1 cellular context compared by ENCODE assay signal in the genomic region with DNA sequence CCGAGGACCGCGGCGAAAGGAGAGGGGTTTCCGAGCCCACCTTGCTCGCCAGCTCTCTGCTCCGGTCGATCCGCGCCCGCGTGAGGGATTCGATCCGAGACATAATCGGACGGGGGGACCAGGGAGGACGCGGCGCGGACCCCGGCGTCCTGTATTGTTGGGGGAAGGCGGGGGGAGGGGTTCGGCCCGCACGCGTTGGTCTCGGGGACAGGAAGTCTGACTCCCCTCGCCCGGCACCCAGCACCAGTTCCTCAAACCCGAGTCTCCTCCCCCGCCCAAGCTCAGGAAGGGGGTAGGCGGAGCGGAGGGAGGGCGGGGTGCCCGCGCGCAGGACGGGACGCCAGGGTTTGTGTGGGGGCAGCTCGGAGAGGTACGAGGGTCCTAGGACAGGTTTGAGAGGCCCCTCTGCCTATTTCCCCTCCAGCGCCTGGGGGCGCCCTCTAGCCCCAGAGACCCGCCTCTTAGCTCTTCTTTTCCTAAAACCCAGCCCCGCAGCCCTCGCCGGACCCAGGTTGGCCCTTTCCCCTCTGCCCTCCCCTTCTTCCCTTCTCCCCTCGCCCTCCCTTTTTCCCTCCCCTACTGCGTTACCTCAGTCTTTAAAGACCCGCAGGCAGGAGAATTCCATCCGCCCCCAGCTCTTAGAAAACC.
TF ChIP-seq lines count a peak whose summit lies in the region.

A gene (minus strand): TSS at position 223 of the 648 bp plus-strand sequence. CDS start 120 bp downstream, at position 103.

TF ChIP-seq in HepG2, 621 proteins besides CTCF, POLR2A, EP300 and RAD21 (continued from another document and continues in another):
- TF ChIP-seq, protein P1, sequence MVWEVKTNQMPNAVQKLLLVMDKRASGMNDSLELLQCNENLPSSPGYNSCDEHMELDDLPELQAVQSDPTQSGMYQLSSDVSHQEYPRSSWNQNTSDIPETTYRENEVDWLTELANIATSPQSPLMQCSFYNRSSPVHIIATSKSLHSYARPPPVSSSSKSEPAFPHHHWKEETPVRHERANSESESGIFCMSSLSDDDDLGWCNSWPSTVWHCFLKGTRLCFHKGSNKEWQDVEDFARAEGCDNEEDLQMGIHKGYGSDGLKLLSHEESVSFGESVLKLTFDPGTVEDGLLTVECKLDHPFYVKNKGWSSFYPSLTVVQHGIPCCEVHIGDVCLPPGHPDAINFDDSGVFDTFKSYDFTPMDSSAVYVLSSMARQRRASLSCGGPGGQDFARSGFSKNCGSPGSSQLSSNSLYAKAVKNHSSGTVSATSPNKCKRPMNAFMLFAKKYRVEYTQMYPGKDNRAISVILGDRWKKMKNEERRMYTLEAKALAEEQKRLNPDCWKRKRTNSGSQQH (CRISPR knock-in tag; IDR thresholded peaks at IDR 0.05; ENCODE audit: low read depth), result peak; percentile 65; the same call in 1 of the 2 replicates
- TF ChIP-seq, protein P2, sequence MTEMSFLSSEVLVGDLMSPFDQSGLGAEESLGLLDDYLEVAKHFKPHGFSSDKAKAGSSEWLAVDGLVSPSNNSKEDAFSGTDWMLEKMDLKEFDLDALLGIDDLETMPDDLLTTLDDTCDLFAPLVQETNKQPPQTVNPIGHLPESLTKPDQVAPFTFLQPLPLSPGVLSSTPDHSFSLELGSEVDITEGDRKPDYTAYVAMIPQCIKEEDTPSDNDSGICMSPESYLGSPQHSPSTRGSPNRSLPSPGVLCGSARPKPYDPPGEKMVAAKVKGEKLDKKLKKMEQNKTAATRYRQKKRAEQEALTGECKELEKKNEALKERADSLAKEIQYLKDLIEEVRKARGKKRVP (CRISPR knock-in tag; IDR thresholded peaks at IDR 0.05), result no peak
- TF ChIP-seq ZSCAN31 (CRISPR knock-in tag; IDR thresholded peaks at IDR 0.05; ENCODE audit: low read depth) (0 out of 2 replicates have a peak, but pooled peaks have one; percentile 63), POLR2AphosphoS5 (IDR thresholded peaks at IDR 0.05; ENCODE audit: low read depth, low read length) (no peak; the same call in 1 of the 2 replicates), KDM2A (CRISPR knock-in tag; IDR thresholded peaks at IDR 0.05; ENCODE audit: borderline replicate concordance, low read depth) (peak; percentile 28; the same call in 1 of the 2 replicates), MLLT10 (CRISPR knock-in tag; IDR thresholded peaks at IDR 0.05) (no peak), RARG (CRISPR knock-in tag; IDR thresholded peaks at IDR 0.05; ENCODE audit: low read depth) (no peak), SP1 (IDR thresholded peaks at IDR 0.05) (no peak), SP1 (CRISPR knock-in tag; IDR thresholded peaks at IDR 0.05) (no peak), ZC3H13 (CRISPR knock-in tag; IDR thresholded peaks at IDR 0.05) (no peak), MAFG (CRISPR knock-in tag; IDR thresholded peaks at IDR 0.05) (no peak), ZNF24 (IDR thresholded peaks at IDR 0.05) (no peak), CHCHD3 (CRISPR knock-in tag; IDR thresholded peaks at IDR 0.05) (no peak), CEBPB (IDR thresholded peaks at IDR 0.05; ENCODE audit: borderline replicate concordance, low read depth, low read length) (no peak), ZNF616 (CRISPR knock-in tag; IDR thresholded peaks at IDR 0.05; ENCODE audit: low read depth) (no peak), ZFX (CRISPR knock-in tag; IDR thresholded peaks at IDR 0.05; ENCODE audit: low read depth) (peak; percentile 17; the same call in 1 of the 2 replicates), TSC22D2 (CRISPR knock-in tag; IDR thresholded peaks at IDR 0.05; ENCODE audit: borderline replicate concordance) (no peak), SAFB2 (CRISPR knock-in tag; IDR thresholded peaks at IDR 0.05; ENCODE audit: borderline replicate concordance, low read depth) (0 out of 2 replicates have a peak, but pooled peaks have one; percentile 40), THYN1 (CRISPR knock-in tag; IDR thresholded peaks at IDR 0.05; ENCODE audit: borderline replicate concordance, low read depth) (no peak), ZNF674 (CRISPR knock-in tag; IDR thresholded peaks at IDR 0.05; ENCODE audit: low read depth) (no peak), RARA (CRISPR knock-in tag; IDR thresholded peaks at IDR 0.05) (no peak), TBX3 (IDR thresholded peaks at IDR 0.05; ENCODE audit: borderline replicate concordance) (no peak), SMARCC2 (IDR thresholded peaks at IDR 0.05) (no peak), MTA1 (CRISPR knock-in tag; IDR thresholded peaks at IDR 0.05; ENCODE audit: borderline replicate concordance) (0 out of 2 replicates have a peak, but pooled peaks have one; percentile 9), ZNF614 (CRISPR knock-in tag; IDR thresholded peaks at IDR 0.05; ENCODE audit: borderline replicate concordance) (0 out of 2 replicates have a peak, but pooled peaks have one; percentile 25), PHB2 (IDR thresholded peaks at IDR 0.05; ENCODE audit: partially characterized antibody) (no peak), ARNTL (CRISPR knock-in tag; IDR thresholded peaks at IDR 0.05) (no peak), ATM (IDR thresholded peaks at IDR 0.05; ENCODE audit: borderline replicate concordance) (no peak), NFIC (IDR thresholded peaks at IDR 0.05; ENCODE audit: low read length) (no peak), U2AF2 (IDR thresholded peaks at IDR 0.05; ENCODE audit: low read depth, low read length) (no peak), SOX5 (CRISPR knock-in tag; IDR thresholded peaks at IDR 0.05; ENCODE audit: borderline replicate concordance) (0 out of 2 replicates have a peak, but pooled peaks have one; percentile 7), TAF15 (IDR thresholded peaks at IDR 0.05; ENCODE audit: low read depth, low read length, poor library complexity, severe bottlenecking) (no peak)
- TF ChIP-seq, protein P3, sequence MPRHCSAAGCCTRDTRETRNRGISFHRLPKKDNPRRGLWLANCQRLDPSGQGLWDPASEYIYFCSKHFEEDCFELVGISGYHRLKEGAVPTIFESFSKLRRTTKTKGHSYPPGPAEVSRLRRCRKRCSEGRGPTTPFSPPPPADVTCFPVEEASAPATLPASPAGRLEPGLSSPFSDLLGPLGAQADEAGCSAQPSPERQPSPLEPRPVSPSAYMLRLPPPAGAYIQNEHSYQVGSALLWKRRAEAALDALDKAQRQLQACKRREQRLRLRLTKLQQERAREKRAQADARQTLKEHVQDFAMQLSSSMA (CRISPR knock-in tag; IDR thresholded peaks at IDR 0.05), result peak; percentile 17; the same call in 1 of the 2 replicates
- TF ChIP-seq, protein P4, sequence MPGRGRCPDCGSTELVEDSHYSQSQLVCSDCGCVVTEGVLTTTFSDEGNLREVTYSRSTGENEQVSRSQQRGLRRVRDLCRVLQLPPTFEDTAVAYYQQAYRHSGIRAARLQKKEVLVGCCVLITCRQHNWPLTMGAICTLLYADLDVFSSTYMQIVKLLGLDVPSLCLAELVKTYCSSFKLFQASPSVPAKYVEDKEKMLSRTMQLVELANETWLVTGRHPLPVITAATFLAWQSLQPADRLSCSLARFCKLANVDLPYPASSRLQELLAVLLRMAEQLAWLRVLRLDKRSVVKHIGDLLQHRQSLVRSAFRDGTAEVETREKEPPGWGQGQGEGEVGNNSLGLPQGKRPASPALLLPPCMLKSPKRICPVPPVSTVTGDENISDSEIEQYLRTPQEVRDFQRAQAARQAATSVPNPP (CRISPR knock-in tag; IDR thresholded peaks at IDR 0.05), result no peak
- TF ChIP-seq, protein P5, sequence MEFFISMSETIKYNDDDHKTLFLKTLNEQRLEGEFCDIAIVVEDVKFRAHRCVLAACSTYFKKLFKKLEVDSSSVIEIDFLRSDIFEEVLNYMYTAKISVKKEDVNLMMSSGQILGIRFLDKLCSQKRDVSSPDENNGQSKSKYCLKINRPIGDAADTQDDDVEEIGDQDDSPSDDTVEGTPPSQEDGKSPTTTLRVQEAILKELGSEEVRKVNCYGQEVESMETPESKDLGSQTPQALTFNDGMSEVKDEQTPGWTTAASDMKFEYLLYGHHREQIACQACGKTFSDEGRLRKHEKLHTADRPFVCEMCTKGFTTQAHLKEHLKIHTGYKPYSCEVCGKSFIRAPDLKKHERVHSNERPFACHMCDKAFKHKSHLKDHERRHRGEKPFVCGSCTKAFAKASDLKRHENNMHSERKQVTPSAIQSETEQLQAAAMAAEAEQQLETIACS (CRISPR knock-in tag; IDR thresholded peaks at IDR 0.05), result no peak
- TF ChIP-seq, protein P6, sequence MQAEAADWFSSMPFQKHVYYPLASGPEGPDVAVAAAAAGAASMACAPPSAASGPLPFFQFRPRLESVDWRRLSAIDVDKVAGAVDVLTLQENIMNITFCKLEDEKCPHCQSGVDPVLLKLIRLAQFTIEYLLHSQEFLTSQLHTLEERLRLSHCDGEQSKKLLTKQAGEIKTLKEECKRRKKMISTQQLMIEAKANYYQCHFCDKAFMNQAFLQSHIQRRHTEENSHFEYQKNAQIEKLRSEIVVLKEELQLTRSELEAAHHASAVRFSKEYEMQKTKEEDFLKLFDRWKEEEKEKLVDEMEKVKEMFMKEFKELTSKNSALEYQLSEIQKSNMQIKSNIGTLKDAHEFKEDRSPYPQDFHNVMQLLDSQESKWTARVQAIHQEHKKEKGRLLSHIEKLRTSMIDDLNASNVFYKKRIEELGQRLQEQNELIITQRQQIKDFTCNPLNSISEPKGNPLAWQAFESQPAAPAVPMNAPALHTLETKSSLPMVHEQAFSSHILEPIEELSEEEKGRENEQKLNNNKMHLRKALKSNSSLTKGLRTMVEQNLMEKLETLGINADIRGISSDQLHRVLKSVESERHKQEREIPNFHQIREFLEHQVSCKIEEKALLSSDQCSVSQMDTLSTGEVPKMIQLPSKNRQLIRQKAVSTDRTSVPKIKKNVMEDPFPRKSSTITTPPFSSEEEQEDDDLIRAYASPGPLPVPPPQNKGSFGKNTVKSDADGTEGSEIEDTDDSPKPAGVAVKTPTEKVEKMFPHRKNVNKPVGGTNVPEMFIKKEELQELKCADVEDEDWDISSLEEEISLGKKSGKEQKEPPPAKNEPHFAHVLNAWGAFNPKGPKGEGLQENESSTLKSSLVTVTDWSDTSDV (CRISPR knock-in tag; IDR thresholded peaks at IDR 0.05), result no peak
- TF ChIP-seq, protein P7, sequence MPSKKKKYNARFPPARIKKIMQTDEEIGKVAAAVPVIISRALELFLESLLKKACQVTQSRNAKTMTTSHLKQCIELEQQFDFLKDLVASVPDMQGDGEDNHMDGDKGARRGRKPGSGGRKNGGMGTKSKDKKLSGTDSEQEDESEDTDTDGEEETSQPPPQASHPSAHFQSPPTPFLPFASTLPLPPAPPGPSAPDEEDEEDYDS (CRISPR knock-in tag; IDR thresholded peaks at IDR 0.05), result 0 out of 2 replicates have a peak, but pooled peaks have one; percentile 27
- TF ChIP-seq, protein P8, sequence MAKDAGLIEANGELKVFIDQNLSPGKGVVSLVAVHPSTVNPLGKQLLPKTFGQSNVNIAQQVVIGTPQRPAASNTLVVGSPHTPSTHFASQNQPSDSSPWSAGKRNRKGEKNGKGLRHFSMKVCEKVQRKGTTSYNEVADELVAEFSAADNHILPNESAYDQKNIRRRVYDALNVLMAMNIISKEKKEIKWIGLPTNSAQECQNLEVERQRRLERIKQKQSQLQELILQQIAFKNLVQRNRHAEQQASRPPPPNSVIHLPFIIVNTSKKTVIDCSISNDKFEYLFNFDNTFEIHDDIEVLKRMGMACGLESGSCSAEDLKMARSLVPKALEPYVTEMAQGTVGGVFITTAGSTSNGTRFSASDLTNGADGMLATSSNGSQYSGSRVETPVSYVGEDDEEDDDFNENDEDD (CRISPR knock-in tag; IDR thresholded peaks at IDR 0.05; ENCODE audit: borderline replicate concordance), result no peak
- TF ChIP-seq, protein P9, sequence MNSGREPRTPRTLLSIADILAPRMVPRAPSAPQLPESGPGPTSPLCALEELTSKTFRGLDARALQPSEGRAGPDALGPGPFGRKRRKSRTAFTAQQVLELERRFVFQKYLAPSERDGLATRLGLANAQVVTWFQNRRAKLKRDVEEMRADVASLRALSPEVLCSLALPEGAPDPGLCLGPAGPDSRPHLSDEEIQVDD (CRISPR knock-in tag; IDR thresholded peaks at IDR 0.05; ENCODE audit: borderline replicate concordance), result no peak
- TF ChIP-seq, protein P10, sequence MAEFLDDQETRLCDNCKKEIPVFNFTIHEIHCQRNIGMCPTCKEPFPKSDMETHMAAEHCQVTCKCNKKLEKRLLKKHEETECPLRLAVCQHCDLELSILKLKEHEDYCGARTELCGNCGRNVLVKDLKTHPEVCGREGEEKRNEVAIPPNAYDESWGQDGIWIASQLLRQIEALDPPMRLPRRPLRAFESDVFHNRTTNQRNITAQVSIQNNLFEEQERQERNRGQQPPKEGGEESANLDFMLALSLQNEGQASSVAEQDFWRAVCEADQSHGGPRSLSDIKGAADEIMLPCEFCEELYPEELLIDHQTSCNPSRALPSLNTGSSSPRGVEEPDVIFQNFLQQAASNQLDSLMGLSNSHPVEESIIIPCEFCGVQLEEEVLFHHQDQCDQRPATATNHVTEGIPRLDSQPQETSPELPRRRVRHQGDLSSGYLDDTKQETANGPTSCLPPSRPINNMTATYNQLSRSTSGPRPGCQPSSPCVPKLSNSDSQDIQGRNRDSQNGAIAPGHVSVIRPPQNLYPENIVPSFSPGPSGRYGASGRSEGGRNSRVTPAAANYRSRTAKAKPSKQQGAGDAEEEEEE (CRISPR knock-in tag; IDR thresholded peaks at IDR 0.05; ENCODE audit: borderline replicate concordance), result no peak
- TF ChIP-seq, protein P11, sequence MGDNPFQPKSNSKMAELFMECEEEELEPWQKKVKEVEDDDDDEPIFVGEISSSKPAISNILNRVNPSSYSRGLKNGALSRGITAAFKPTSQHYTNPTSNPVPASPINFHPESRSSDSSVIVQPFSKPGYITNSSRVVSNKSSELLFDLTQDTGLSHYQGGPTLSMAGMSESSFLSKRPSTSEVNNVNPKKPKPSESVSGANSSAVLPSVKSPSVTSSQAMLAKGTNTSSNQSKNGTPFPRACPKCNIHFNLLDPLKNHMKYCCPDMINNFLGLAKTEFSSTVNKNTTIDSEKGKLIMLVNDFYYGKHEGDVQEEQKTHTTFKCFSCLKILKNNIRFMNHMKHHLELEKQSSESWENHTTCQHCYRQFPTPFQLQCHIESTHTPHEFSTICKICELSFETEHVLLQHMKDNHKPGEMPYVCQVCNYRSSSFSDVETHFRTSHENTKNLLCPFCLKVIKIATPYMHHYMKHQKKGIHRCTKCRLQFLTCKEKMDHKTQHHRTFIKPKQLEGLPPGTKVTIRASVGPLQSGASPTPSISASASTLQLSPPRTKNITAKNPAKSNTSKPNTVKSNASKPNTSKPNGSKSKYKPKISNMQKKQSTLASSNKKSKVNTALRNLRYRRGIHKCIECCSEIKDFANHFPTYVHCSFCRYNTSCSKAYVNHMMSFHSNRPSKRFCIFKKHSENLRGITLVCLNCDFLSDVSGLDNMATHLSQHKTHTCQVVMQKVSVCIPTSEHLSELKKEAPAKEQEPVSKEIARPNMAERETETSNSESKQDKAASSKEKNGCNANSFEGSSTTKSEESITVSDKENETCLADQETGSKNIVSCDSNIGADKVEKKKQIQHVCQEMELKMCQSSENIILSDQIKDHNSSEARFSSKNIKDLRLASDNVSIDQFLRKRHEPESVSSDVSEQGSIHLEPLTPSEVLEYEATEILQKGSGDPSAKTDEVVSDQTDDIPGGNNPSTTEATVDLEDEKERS (CRISPR knock-in tag; IDR thresholded peaks at IDR 0.05), result 0 out of 2 replicates have a peak, but pooled peaks have one; percentile 70
